11 cellular contexts compared by ENCODE assay signal in genomic region chr12:20194171-20194570, GRCh38.
A peak's percentile ranks its signal among the peaks of the same experiment; 100 is the strongest.
DNase-seq lines count a peak whose midpoint lies in the region; ATAC-seq, FAIRE-seq and TF ChIP-seq lines count a peak whose summit lies in the region.
"Had no signal": no experiment of that assay in that cellular context is flagged by ENCODE, and none has a peak within 500 bp of the region (broad histone marks: within the 10 kb centered on the region; RNA-seq: fewer than 3 reads in every experiment).

No MANE protein-coding gene starts in this region.

- H3K4me3 ChIP-seq in mammary epithelial cell (replicated peaks in 1 of 3; ENCODE audit: insufficient read depth in 1 of 3, low read depth in 2 of 3, low read length in 3 of 3): no peak overlapping the region
- H3K4me3 ChIP-seq: BLaER1 had no signal

- H4K20me1 ChIP-seq in mammary epithelial cell (ENCODE audit: insufficient read depth, low read length): no peaks in the 10 kb centered on the region
- H4K20me1 ChIP-seq: BLaER1 had no signal

- no peaks in the 10 kb centered on the region for H3K9me3 ChIP-seq in mammary epithelial cell (replicated peaks; ENCODE audit: insufficient read depth, low read length)
- H3K9me3 ChIP-seq: BLaER1 had no signal

- no peak for TF ChIP-seq CTCF in mammary epithelial cell (conservative IDR thresholded peaks at IDR 0.05 in 1 of 2, IDR thresholded peaks at IDR 0.05 in 1 of 2; ENCODE audit: extremely low read depth in 1 of 2, insufficient read depth in 1 of 2, low read depth in 1 of 2, low read length in 2 of 2)

- in situ Hi-C loops in T47D (cut with HindIII; ENCODE audit: low pct_unique_long_range_greater_than_20kb, low sequenced_read_pairs): no loop called here
- in situ Hi-C loops in mammary epithelial cell (cut with MboI; ENCODE audit: low sequenced_read_pairs in 2 of 2): no loop called here

- no peak overlapping the region for H3K9ac ChIP-seq in mammary epithelial cell (ENCODE audit: insufficient read depth, low read length)
- H3K9ac ChIP-seq: BLaER1 had no signal

- no peaks in the 10 kb centered on the region for H3K36me3 ChIP-seq in mammary epithelial cell (ENCODE audit: insufficient read depth, low read length)
- H3K36me3 ChIP-seq: BLaER1 had no signal

- H3K4me2 ChIP-seq in mammary epithelial cell (ENCODE audit: insufficient read depth, low read depth, low read length): no peak overlapping the region
- H3K4me2 ChIP-seq: BLaER1 had no signal

- CTCF ChIA-PET in mammary epithelial cell (lab: Charles Lee; ENCODE audit: low non-redundant PET): no interaction called here

- ATAC-seq in HG02642 (IDR thresholded peaks at IDR 0.05; ENCODE audit: poor library complexity, unreplicated experiment) (no peak), HG02852 (IDR thresholded peaks at IDR 0.05; ENCODE audit: unreplicated experiment) (no peak)

- WGBS in mammary epithelial cell (ENCODE audit: low coverage, missing lambda C conversion rate): 13% methylated on average over 4 of the region's 4 CpGs

- peak; percentile 19 to 66 for DNase-seq in T47D (ENCODE audit: low read depth in 1 of 2, low spot score in 1 of 2)
- no peak for DNase-seq in mammary epithelial cell
- DNase-seq in astrocyte of the hippocampus (ENCODE audit: low read depth, low spot score): peak; percentile 33
- peak; percentile 57 for DNase-seq in iPS DF 19.7 (ENCODE audit: low read depth, low spot score)
- DNase-seq in urothelium cell line (ENCODE audit: low spot score): peak; percentile 13
- no peak for DNase-seq in NCI-H526 (lab: John Stamatoyannopoulos, UW)
- DNase-seq: activated CD4-positive, alpha-beta T cell treated with anti-CD3 and anti-CD28 coated beads for 1 hour had no signal

- no TSS peak for BruUV-seq in mammary epithelial cell (replicated peaks; lab: Mats Ljungman, UMichigan)

- H2AFZ ChIP-seq in mammary epithelial cell (ENCODE audit: low read depth, low read length): no peak overlapping the region

- no peaks in the 10 kb centered on the region for H3K27me3 ChIP-seq in mammary epithelial cell (ENCODE audit: insufficient read depth, low read length)
- H3K27me3 ChIP-seq: BLaER1 had no signal

- no peak overlapping the region for H3K27ac ChIP-seq in mammary epithelial cell (ENCODE audit: insufficient read depth, low read depth, low read length)
- H3K27ac ChIP-seq: BLaER1 had no signal

- FAIRE-seq in urothelium cell line (lab: Jason Lieb, UNC): no peak
- FAIRE-seq: GM12891 had no signal

- no peaks in the 10 kb centered on the region for H3K4me1 ChIP-seq in mammary epithelial cell (ENCODE audit: insufficient read depth, low read length)
- H3K4me1 ChIP-seq: BLaER1 had no signal

- intact Hi-C loops in mammary epithelial cell (cut with micrococcal nuclease): no loop called here

- no peaks in the 10 kb centered on the region for H3K79me2 ChIP-seq in mammary epithelial cell (ENCODE audit: insufficient read depth, low read length)

- dilution Hi-C loops in mammary epithelial cell (cut with HindIII; ENCODE audit: low sequenced_read_pairs): no loop called here

Comparison
In these comparisons a context has a peak if more than half of its experiments do, and no peak if none do; other contexts are left out.
1. DNase-seq: peak in T47D (2 of 2), astrocyte of the hippocampus (single experiment), iPS DF 19.7 (single experiment) and urothelium cell line (single experiment); none in mammary epithelial cell (single experiment) and NCI-H526 (0 of 2).